Comparison of ENCODE assay signal across 15 cellular contexts in genomic region chr17:39792523-39793221, GRCh38. TPM values are rescaled to one million over a fixed set of nuclear protein-coding genes. Genes with fewer than 3 reads are reported as not detected.
DNase-seq lines count a peak whose midpoint lies in the region; ATAC-seq, FAIRE-seq and TF ChIP-seq lines count a peak whose summit lies in the region.
"Had no signal": no experiment of that assay in that cellular context is flagged by ENCODE, and none has a peak within 500 bp of the region (broad histone marks: within the 10 kb centered on the region; RNA-seq: fewer than 3 reads in every experiment).

No MANE protein-coding gene starts in this region.

- no peak for FAIRE-seq in GM12878 (lab: Jason Lieb, UNC)

- in situ Hi-C loops in GM12878 (cut with MboI): no loop called here

- H3K36me3 ChIP-seq in Peyer's patch (no peaks in the 10 kb centered on the region), GM12878 (ENCODE audit: control insufficient read depth in 2 of 2, insufficient read depth in 2 of 2, low read length in 1 of 2) (peaks cover 5 to 30% of the 10 kb centered on the region in 2 experiments)

- H3K36me3 Mint-ChIP-seq in activated naive CD4-positive, alpha-beta T cell treated with anti-CD3 and anti-CD28 coated beads, Interleukin-2, amount 50 U/mL, for 24 hours: peaks cover 33% of the 10 kb centered on the region

- peak overlapping the region; percentile 79 for H3K4me2 ChIP-seq in GM12878 (ENCODE audit: control insufficient read depth, insufficient read depth)
- H3K4me2 ChIP-seq: SK-N-SH had no signal

- H3K27ac ChIP-seq in Peyer's patch (peak overlapping the region; percentile 5 to 72 (median 26)), GM12878 (ENCODE audit: control insufficient read depth, insufficient read depth) (peak overlapping the region; percentile 89)
- H3K27ac ChIP-seq: parathyroid adenoma, VCaP had no signal

- SMC1A ChIA-PET in GM12878 (lab: Charles Lee; ENCODE audit: uncharacterized antibody, unreplicated experiment): interaction anchor here (0.5 to 6.3 kb wide), 24 partner anchors 11 to 113 kb away, joined by 3 to 65 read pairs (median 5); partner anchors contain the start of gene IKZF3

- CTCF ChIA-PET in GM12878 (lab: Yijun Ruan, JAX): interaction anchor here (0.8 to 3.4 kb wide), 17 partner anchors 9 to 148 kb away, joined by 3 to 38 read pairs (median 4); partner anchors contain the start of genes IKZF3 and MIEN1

- peak overlapping the region; percentile 94 for H3K27ac Mint-ChIP-seq in activated naive CD4-positive, alpha-beta T cell treated with anti-CD3 and anti-CD28 coated beads, Interleukin-2, amount 50 U/mL, for 24 hours
- H3K27ac Mint-ChIP-seq: H9 had no signal

- H3K9me3 ChIP-seq in Peyer's patch: no peaks in the 10 kb centered on the region
- no peaks in the 10 kb centered on the region for H3K9me3 ChIP-seq in GM12878 (replicated peaks; ENCODE audit: control insufficient read depth, insufficient read depth, low read length)
- H3K9me3 ChIP-seq: SK-N-SH had no signal

- TF ChIP-seq EP300 in GM12878 (IDR thresholded peaks at IDR 0.05; ENCODE audit: borderline replicate concordance in 1 of 2, control insufficient read depth in 1 of 2, low read depth in 2 of 2, low read length in 2 of 2): no peak; a peak in 1 of 4 replicates

- H2AFZ ChIP-seq in GM12878 (ENCODE audit: control insufficient read depth, low read depth, low read length): no peak overlapping the region
- H2AFZ ChIP-seq: parathyroid adenoma had no signal

- ATAC-seq in GM12878: peak; percentile 8; the same call in 2 of the 3 replicates
- no peak for ATAC-seq in HG03442 (IDR thresholded peaks at IDR 0.05; ENCODE audit: unreplicated experiment)
- ATAC-seq in HG02885 (IDR thresholded peaks at IDR 0.05; ENCODE audit: poor library complexity, unreplicated experiment): no peak

- peaks cover 67% of the 10 kb centered on the region for H3K79me2 ChIP-seq in GM12878 (ENCODE audit: control insufficient read depth, insufficient read depth, low read length)
- H3K79me2 ChIP-seq: parathyroid adenoma had no signal

- H3K4me3 Mint-ChIP-seq in activated naive CD4-positive, alpha-beta T cell treated with anti-CD3 and anti-CD28 coated beads, Interleukin-2, amount 50 U/mL, for 24 hours: peak overlapping the region; percentile 77
- H3K4me3 Mint-ChIP-seq: H9 had no signal

- RAD21 ChIA-PET in GM12878 (lab: Charles Lee; ENCODE audit: unreplicated experiment): interaction anchor here (0.7 to 4.9 kb wide), 11 partner anchors 8 to 171 kb away, joined by 3 to 41 read pairs (median 16); no protein-coding TSS in a partner anchor

- no peaks in the 10 kb centered on the region for H3K9me3 Mint-ChIP-seq in activated naive CD4-positive, alpha-beta T cell treated with anti-CD3 and anti-CD28 coated beads, Interleukin-2, amount 50 U/mL, for 24 hours
- H3K9me3 Mint-ChIP-seq: H9 had no signal

- H3K27me3 Mint-ChIP-seq in activated naive CD4-positive, alpha-beta T cell treated with anti-CD3 and anti-CD28 coated beads, Interleukin-2, amount 50 U/mL, for 24 hours: no peaks in the 10 kb centered on the region

- no peaks in the 10 kb centered on the region for H4K20me1 ChIP-seq in GM12878 (ENCODE audit: control insufficient read depth, insufficient read depth)

- no peak for TF ChIP-seq RAD21 in GM12878 (IDR thresholded peaks at IDR 0.05; ENCODE audit: insufficient read depth, low read depth, low read length)

- TF ChIP-seq CTCF in Peyer's patch (IDR thresholded peaks at IDR 0.05) (no peak), GM12878 (IDR thresholded peaks at IDR 0.05 in 2 of 3, conservative IDR thresholded peaks at IDR 0.05 in 1 of 3; ENCODE audit: control insufficient read depth in 2 of 3, extremely low read depth in 1 of 3, insufficient read depth in 1 of 3, low read depth in 3 of 3, low read length in 3 of 3) (no peak)

- H3K4me1 ChIP-seq in Peyer's patch (peaks cover 0 to 16% (median 7%) of the 10 kb centered on the region in 4 donors), GM12878 (ENCODE audit: control insufficient read depth, insufficient read depth, low read length) (peaks cover 57% of the 10 kb centered on the region)
- H3K4me1 ChIP-seq: parathyroid adenoma had no signal

- POLR2A ChIA-PET in GM12878 (lab: Charles Lee): interaction anchor here (0.5 to 4.4 kb wide), 10 partner anchors 8 to 308 kb away, joined by 3 to 39 read pairs (median 4); no protein-coding TSS in a partner anchor

- no peaks in the 10 kb centered on the region for H3K27me3 ChIP-seq in Peyer's patch
- H3K27me3 ChIP-seq in GM12878 (replicated peaks in 1 of 2; ENCODE audit: control insufficient read depth in 2 of 2, insufficient read depth in 2 of 2, low read length in 1 of 2): no peaks in the 10 kb centered on the region

- no TSS peak for BruUV-seq in GM12878 (replicated peaks; lab: Mats Ljungman, UMichigan)

- TF ChIP-seq POLR2A in Peyer's patch (IDR thresholded peaks at IDR 0.05): no peak
- TF ChIP-seq POLR2A in GM12878 (IDR thresholded peaks at IDR 0.05; ENCODE audit: low read depth, low read length): no peak

- WGBS in GM12878 (ENCODE audit: insufficient coverage, insufficient replicate concordance, low lambda C conversion rate, missing lambda C conversion rate): 9% methylated on average over 10 of the region's 10 CpGs

- H3K4me1 Mint-ChIP-seq in activated naive CD4-positive, alpha-beta T cell treated with anti-CD3 and anti-CD28 coated beads, Interleukin-2, amount 50 U/mL, for 24 hours: peaks cover 75% of the 10 kb centered on the region

- H3K9ac ChIP-seq in GM12878 (ENCODE audit: control insufficient read depth, insufficient read depth, low read length): no peak overlapping the region
- H3K9ac ChIP-seq: parathyroid adenoma, SK-N-SH had no signal

- no peak for DNase-seq in activated naive CD4-positive, alpha-beta T cell treated with anti-CD3 and anti-CD28 coated beads, Interleukin-2, amount 50 U/mL, for 16 hours
- DNase-seq in Peyer's patch: no peak
- DNase-seq in GM12878 (ENCODE audit: low read depth, low spot score): no peak
- DNase-seq in nucleus accumbens (lab: John Stamatoyannopoulos, UW): no peak
- DNase-seq in amygdala (lab: John Stamatoyannopoulos, UW): no peak
- DNase-seq: DMS53, H9, kidney glomerular epithelial cell, NCI-H1092 treated with DMSO at 0.1 percent for 48 hours, SK-N-SH had no signal

- intact Hi-C loops in GM12878 (cut with micrococcal nuclease; ENCODE audit: unreplicated experiment): loop anchor here (5.0 kb wide), 1 partner anchor 35 kb away; no protein-coding TSS in a partner anchor

- H3K4me3 ChIP-seq in Peyer's patch (no peak overlapping the region), GM12878 (peak overlapping the region; percentile 32; the same call in 1 of the 2 replicates)

TF ChIP-seq in GM12878, 131 proteins besides CTCF, POLR2A, EP300 and RAD21 (continues in another document):
- TF ChIP-seq RAD51 (IDR thresholded peaks at IDR 0.05) (no peak), FOXK2 (IDR thresholded peaks at IDR 0.05) (no peak), MLLT1 (IDR thresholded peaks at IDR 0.05) (peak; percentile 86; the same call in 1 of the 2 replicates), KAT2A (conservative IDR thresholded peaks at IDR 0.05; ENCODE audit: control insufficient read depth, low read depth, low read length) (no peak), MYB (IDR thresholded peaks at IDR 0.05; ENCODE audit: borderline replicate concordance, low read depth, low read length) (no peak), EED (IDR thresholded peaks at IDR 0.05; ENCODE audit: low read depth) (0 out of 2 replicates have a peak, but pooled peaks have one; percentile 22), ETV6 (conservative IDR thresholded peaks at IDR 0.05 in 1 of 2, IDR thresholded peaks at IDR 0.05 in 1 of 2; ENCODE audit: borderline replicate concordance in 1 of 2, low read depth in 1 of 2) (no peak), SREBF2 (IDR thresholded peaks at IDR 0.05; ENCODE audit: low read length) (no peak), POLR2AphosphoS5 (IDR thresholded peaks at IDR 0.05; ENCODE audit: low read length) (no peak), RB1 (IDR thresholded peaks at IDR 0.05; ENCODE audit: borderline replicate concordance) (no peak), SREBF1 (IDR thresholded peaks at IDR 0.05; ENCODE audit: low read length) (no peak), CBFB (IDR thresholded peaks at IDR 0.05; ENCODE audit: low read depth) (no peak), IKZF2 (IDR thresholded peaks at IDR 0.05) (no peak; a peak in 1 of 4 replicates), CREB1 (IDR thresholded peaks at IDR 0.05; ENCODE audit: low read depth) (no peak), JUNB (IDR thresholded peaks at IDR 0.05) (no peak), CHD1 (IDR thresholded peaks at IDR 0.05; ENCODE audit: low read depth, low read length) (no peak)

RNA-seq across cellular contexts. Expression of gene GRB7, which starts 54.9 kb away (rescaled TPM):
- total RNA-seq in Peyer's patch: 10 to 100 TPM; 14.0 to 64.0 (median 26.3) TPM
- 1.0 and 1.4 TPM in 2 replicates for total RNA-seq in GM12878 (2013; cell fraction: nucleolus; rRNA removed)
- total RNA-seq in GM12878 (2014; rRNA removed): 0.16 and 0.34 TPM in 2 replicates
- total RNA-seq in GM12878 (2014; rRNA removed; fragmentation: Illumina TruSeq; extraction: Trizol): 0.09 TPM in 1 of 2 replicates, not detected in the other
- total RNA-seq in GM12878 (2021): 0.23 and 0.45 TPM in 2 replicates
- not detected for polyA plus RNA-seq in GM12878 (2011; ENCODE audit: low read depth)
- 0.05 and 0.10 TPM in 2 replicates for polyA plus RNA-seq in GM12878 (2011; rRNA removed)
- polyA plus RNA-seq in GM12878 (2011; cell fraction: cytosol; rRNA removed): 0.04 and 0.08 TPM in 2 replicates
- 0.24 and 0.28 TPM in 2 replicates for polyA plus RNA-seq in GM12878 (2011; cell fraction: nucleus; rRNA removed)
- 0.35 and 0.38 TPM in 2 replicates for polyA plus RNA-seq in GM12878 (2012)
- 0.19 and 0.65 TPM in 2 replicates for polyA plus RNA-seq in GM12878 (2014; fragmentation: Illumina TruSeq; extraction: Trizol)
- polyA plus RNA-seq in GM12878 (2014; fragmentation: Nextera tagmentation; extraction: Ambion mirVana): not detected
- polyA plus RNA-seq in GM12878 (2014; rRNA removed): 0.19 and 0.36 TPM in 2 replicates
- polyA plus RNA-seq in GM12878 (2016; fragmentation: Nextera tagmentation; extraction: Ambion mirVana): under 1 TPM in 1 of 2 experiments, not detected in 1; 0.09 TPM
- polyA minus RNA-seq in GM12878 (2011; rRNA and poly(A)+ RNA removed): not detected in 2 replicates
- polyA minus RNA-seq in GM12878 (2011; cell fraction: cytosol; rRNA and poly(A)+ RNA removed): not detected in 2 replicates
- 0.12 TPM in 1 of 2 replicates, not detected in the other for polyA minus RNA-seq in GM12878 (2011; cell fraction: nucleus; rRNA and poly(A)+ RNA removed)
- polyA plus RNA-seq: SK-N-SH had no signal

Comparison
In these comparisons a context has a peak if more than half of its experiments do, and no peak if none do; other contexts are left out.
1. RNA of gene GRB7, which starts 54.9 kb away (total RNA-seq): 14.0 to 64.0 TPM in Peyer's patch; 0.09 to 1.4 TPM in GM12878; every median in the first group is over 4 times any median in the second.